Comparison of ENCODE assay signal across 10 cellular contexts in the genomic region with DNA sequence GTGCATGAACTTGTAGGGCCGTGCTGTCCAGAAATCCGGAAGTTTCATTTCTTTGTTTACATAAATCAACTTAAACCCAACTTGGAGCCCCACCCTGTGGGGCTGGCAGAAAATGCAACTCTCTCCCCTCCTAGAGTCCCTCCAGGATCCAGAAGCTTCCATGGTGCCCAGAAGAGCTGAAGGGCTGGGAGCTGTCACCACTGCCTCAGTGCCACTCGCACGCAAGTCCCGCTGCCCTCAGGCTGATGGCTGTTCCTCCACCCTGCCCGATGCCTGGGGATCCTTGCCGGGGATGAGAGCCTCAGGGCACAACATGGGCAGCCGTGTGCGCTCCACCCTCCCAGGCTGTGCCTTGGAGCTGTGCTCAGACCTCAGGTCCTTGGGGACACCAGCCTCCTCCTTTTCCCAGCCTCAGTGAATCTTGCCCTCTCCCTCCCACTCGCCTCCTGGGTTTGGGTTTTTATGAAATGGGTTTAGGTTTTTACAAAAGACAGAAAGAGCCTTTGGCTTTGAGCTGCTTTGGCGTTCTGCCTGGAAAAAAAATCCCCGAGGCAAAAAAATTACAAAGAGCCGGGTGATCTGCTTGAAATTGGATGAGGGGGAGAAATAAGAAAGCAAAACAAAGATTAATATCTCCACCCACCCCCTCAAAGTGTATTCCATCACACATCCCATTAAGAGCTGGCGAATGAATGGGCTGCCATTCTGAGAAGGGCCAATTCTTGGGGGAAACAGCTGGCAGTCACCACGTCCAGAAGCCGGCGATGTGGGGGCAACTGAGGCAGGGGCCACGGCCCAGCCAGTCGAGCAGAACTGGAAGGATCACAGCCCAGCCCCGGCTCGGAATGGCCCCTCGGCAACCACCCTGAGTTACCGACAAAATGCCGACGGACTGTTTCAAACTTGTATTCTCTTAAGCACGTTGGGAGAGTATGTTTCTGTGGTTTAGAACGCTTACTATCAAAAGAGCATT.
A peak's percentile ranks its signal among the peaks of the same experiment; 100 is the strongest.
DNase-seq lines count a peak whose midpoint lies in the region; ATAC-seq and TF ChIP-seq lines count a peak whose summit lies in the region.
"Had no signal": no experiment of that assay in that cellular context is flagged by ENCODE, and none has a peak within 500 bp of the region (broad histone marks: within the 10 kb centered on the region; RNA-seq: fewer than 3 reads in every experiment).

No MANE protein-coding gene starts in this region.

- no peak for TF ChIP-seq RAD21 in SK-N-SH (IDR thresholded peaks at IDR 0.05; ENCODE audit: low read length)

- H3K9me2 ChIP-seq in SK-N-SH: no peaks in the 10 kb centered on the region

- 33% methylated on average over 21 of the region's 27 CpGs for WGBS in SK-N-SH (ENCODE audit: low lambda C conversion rate)

- POLR2A ChIA-PET in SK-N-SH (lab: Yijun Ruan, JAX) (no interaction called here), HEK293T (lab: Yijun Ruan, JAX) (no interaction called here)

- H3F3A ChIP-seq in SK-N-SH (replicated peaks; ENCODE audit: insufficient read depth): no peaks in the 10 kb centered on the region

- H3K9ac ChIP-seq in SK-N-SH: no peak overlapping the region

- H2AFZ ChIP-seq in SK-N-SH (ENCODE audit: low read depth): no peak overlapping the region

- DNase-seq in EL (peak; percentile 80), SK-N-SH (no peak), foreskin fibroblast (peak; percentile 78 to 91), posterior vena cava (ENCODE audit: low spot score) (peak; percentile 86), HEK293T (ENCODE audit: extremely low spot score) (no peak)
- DNase-seq in activated CD4-positive, alpha-beta T cell treated with anti-CD3 and anti-CD28 coated beads, Interleukin-2, amount 50 U/mL, for 4 hours: no peak
- DNase-seq in effector memory CD4-positive, alpha-beta T cell: no peak
- DNase-seq: activated CD4-positive, alpha-beta memory T cell treated with anti-CD3 and anti-CD28 coated beads for 36 hours; DMS53 had no signal

- TF ChIP-seq CTCF in SK-N-SH (IDR thresholded peaks at IDR 0.05): no peak
- peak; percentile 57 for TF ChIP-seq CTCF in foreskin fibroblast (IDR thresholded peaks at IDR 0.05; ENCODE audit: low read depth, low read length)

- 0 out of 2 replicates have a peak overlapping the region, but pooled peaks have one; percentile 24 for H3K4me2 ChIP-seq in SK-N-SH

- no peak for ATAC-seq in GM21447 (IDR thresholded peaks at IDR 0.05; ENCODE audit: unreplicated experiment)

- TF ChIP-seq EP300 in SK-N-SH (IDR thresholded peaks at IDR 0.05; ENCODE audit: borderline replicate concordance in 1 of 2, low read depth in 1 of 2, low read length in 1 of 2): no peak

- H3K27ac ChIP-seq in SK-N-SH (ENCODE audit: low read depth in 2 of 2, low read length in 1 of 2): no peak overlapping the region
- no peak overlapping the region for H3K27ac ChIP-seq in effector memory CD4-positive, alpha-beta T cell (ENCODE audit: insufficient read depth, low read length, poor library complexity, severe bottlenecking)

- intact Hi-C loops in posterior vena cava (cut with DNase I): no loop called here

- H3K9me3 ChIP-seq in SK-N-SH: no peaks in the 10 kb centered on the region
- no peaks in the 10 kb centered on the region for H3K9me3 ChIP-seq in effector memory CD4-positive, alpha-beta T cell (ENCODE audit: control insufficient read depth, low read length)

- no peaks in the 10 kb centered on the region for H3K36me3 ChIP-seq in SK-N-SH (replicated peaks in 1 of 2; ENCODE audit: control insufficient read depth in 1 of 2, insufficient read depth in 2 of 2, low read length in 1 of 2)
- H3K36me3 ChIP-seq in effector memory CD4-positive, alpha-beta T cell (ENCODE audit: control insufficient read depth, insufficient read depth, low read length): no peaks in the 10 kb centered on the region

- H4K20me1 ChIP-seq in SK-N-SH (ENCODE audit: insufficient read depth): no peaks in the 10 kb centered on the region

- no peaks in the 10 kb centered on the region for H3K79me2 ChIP-seq in SK-N-SH (ENCODE audit: insufficient read depth)

- H3K4me3 ChIP-seq in SK-N-SH (ENCODE audit: low read depth in 2 of 2, low read length in 1 of 2) (no peak overlapping the region), foreskin fibroblast (ENCODE audit: low read depth in 1 of 2, low read length in 2 of 2) (peak overlapping the region; percentile 10 to 44)
- no peak overlapping the region for H3K4me3 ChIP-seq in effector memory CD4-positive, alpha-beta T cell (ENCODE audit: insufficient read depth, low read depth, low read length, poor library complexity, severe bottlenecking)

- CTCF ChIA-PET in SK-N-SH (lab: Yijun Ruan, JAX) (interaction anchor here (0.6 kb wide), 1 partner anchor 133 kb away, joined by 4 read pairs; no protein-coding TSS in a partner anchor), HEK293T (lab: Yijun Ruan, JAX) (interaction anchor here (0.7 kb wide), 2 partner anchors 13 to 388 kb away, joined by 3 read pairs; no protein-coding TSS in a partner anchor)

- H3K4me1 ChIP-seq in SK-N-SH (ENCODE audit: control insufficient read depth in 1 of 2, insufficient read depth in 2 of 2, low read depth in 1 of 2, low read length in 1 of 2): peaks cover 0 to 13% of the 10 kb centered on the region in 2 experiments; a peak in 1 of 4 replicates
- H3K4me1 ChIP-seq in effector memory CD4-positive, alpha-beta T cell (ENCODE audit: control insufficient read depth, insufficient read depth, low read length, poor library complexity, severe bottlenecking): no peaks in the 10 kb centered on the region

- no peaks in the 10 kb centered on the region for H3K27me3 ChIP-seq in SK-N-SH (ENCODE audit: insufficient read depth)
- H3K27me3 ChIP-seq in effector memory CD4-positive, alpha-beta T cell (replicated peaks; ENCODE audit: control insufficient read depth, insufficient read depth, low read length, poor library complexity, severe bottlenecking): no peaks in the 10 kb centered on the region

TF ChIP-seq in SK-N-SH, 30 proteins besides CTCF, POLR2A, EP300 and RAD21 (continues in another document):
- TF ChIP-seq GABPA (IDR thresholded peaks at IDR 0.05; ENCODE audit: low read depth) (no peak), TAF1 (IDR thresholded peaks at IDR 0.05; ENCODE audit: borderline replicate concordance, low read depth, low read length) (no peak), EZH2phosphoT487 (IDR thresholded peaks at IDR 0.05; ENCODE audit: borderline replicate concordance, low read depth) (no peak), SMC3 (IDR thresholded peaks at IDR 0.05; ENCODE audit: low read depth, low read length) (no peak)
- TF ChIP-seq, protein P1, sequence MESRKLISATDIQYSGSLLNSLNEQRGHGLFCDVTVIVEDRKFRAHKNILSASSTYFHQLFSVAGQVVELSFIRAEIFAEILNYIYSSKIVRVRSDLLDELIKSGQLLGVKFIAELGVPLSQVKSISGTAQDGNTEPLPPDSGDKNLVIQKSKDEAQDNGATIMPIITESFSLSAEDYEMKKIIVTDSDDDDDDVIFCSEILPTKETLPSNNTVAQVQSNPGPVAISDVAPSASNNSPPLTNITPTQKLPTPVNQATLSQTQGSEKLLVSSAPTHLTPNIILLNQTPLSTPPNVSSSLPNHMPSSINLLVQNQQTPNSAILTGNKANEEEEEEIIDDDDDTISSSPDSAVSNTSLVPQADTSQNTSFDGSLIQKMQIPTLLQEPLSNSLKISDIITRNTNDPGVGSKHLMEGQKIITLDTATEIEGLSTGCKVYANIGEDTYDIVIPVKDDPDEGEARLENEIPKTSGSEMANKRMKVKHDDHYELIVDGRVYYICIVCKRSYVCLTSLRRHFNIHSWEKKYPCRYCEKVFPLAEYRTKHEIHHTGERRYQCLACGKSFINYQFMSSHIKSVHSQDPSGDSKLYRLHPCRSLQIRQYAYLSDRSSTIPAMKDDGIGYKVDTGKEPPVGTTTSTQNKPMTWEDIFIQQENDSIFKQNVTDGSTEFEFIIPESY (IDR thresholded peaks at IDR 0.05; ENCODE audit: borderline replicate concordance, low read depth): no peak
- TF ChIP-seq, protein P2, sequence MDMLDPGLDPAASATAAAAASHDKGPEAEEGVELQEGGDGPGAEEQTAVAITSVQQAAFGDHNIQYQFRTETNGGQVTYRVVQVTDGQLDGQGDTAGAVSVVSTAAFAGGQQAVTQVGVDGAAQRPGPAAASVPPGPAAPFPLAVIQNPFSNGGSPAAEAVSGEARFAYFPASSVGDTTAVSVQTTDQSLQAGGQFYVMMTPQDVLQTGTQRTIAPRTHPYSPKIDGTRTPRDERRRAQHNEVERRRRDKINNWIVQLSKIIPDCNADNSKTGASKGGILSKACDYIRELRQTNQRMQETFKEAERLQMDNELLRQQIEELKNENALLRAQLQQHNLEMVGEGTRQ (IDR thresholded peaks at IDR 0.05; ENCODE audit: borderline replicate concordance, low read depth, low read length): no peak

TF ChIP-seq in HEK293T, 16 proteins besides CTCF, POLR2A, EP300 and RAD21:
- TF ChIP-seq FOXK2 (IDR thresholded peaks at IDR 0.05): no peak
- TF ChIP-seq, protein P3, sequence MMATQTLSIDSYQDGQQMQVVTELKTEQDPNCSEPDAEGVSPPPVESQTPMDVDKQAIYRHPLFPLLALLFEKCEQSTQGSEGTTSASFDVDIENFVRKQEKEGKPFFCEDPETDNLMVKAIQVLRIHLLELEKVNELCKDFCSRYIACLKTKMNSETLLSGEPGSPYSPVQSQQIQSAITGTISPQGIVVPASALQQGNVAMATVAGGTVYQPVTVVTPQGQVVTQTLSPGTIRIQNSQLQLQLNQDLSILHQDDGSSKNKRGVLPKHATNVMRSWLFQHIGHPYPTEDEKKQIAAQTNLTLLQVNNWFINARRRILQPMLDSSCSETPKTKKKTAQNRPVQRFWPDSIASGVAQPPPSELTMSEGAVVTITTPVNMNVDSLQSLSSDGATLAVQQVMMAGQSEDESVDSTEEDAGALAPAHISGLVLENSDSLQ (IDR thresholded peaks at IDR 0.05): no peak
- no peak for TF ChIP-seq L3MBTL2 (conservative IDR thresholded peaks at IDR 0.05)
- no peak for TF ChIP-seq FOXM1 (IDR thresholded peaks at IDR 0.05; ENCODE audit: borderline replicate concordance)
- TF ChIP-seq SUZ12 (IDR thresholded peaks at IDR 0.05): no peak
- TF ChIP-seq NFRKB (IDR thresholded peaks at IDR 0.05): no peak
- no peak for TF ChIP-seq TARDBP (IDR thresholded peaks at IDR 0.05)
- TF ChIP-seq ARNT (IDR thresholded peaks at IDR 0.05): no peak
- no peak for TF ChIP-seq CTBP1 (IDR thresholded peaks at IDR 0.05; ENCODE audit: borderline replicate concordance)
- TF ChIP-seq SP1 (IDR thresholded peaks at IDR 0.05): no peak
- TF ChIP-seq HDGF (IDR thresholded peaks at IDR 0.05; ENCODE audit: borderline replicate concordance): no peak
- no peak for TF ChIP-seq ELF4 (IDR thresholded peaks at IDR 0.05)
- TF ChIP-seq ZNF384 (IDR thresholded peaks at IDR 0.05): no peak
- TF ChIP-seq BHLHE40 (IDR thresholded peaks at IDR 0.05; ENCODE audit: borderline replicate concordance): no peak
- no peak for TF ChIP-seq FOXA1 (IDR thresholded peaks at IDR 0.05)
- no peak for TF ChIP-seq LEF1 (IDR thresholded peaks at IDR 0.05; ENCODE audit: borderline replicate concordance)

Comparison
In these comparisons a context has a peak if more than half of its experiments do, and no peak if none do; other contexts are left out.
1. DNase-seq: peak in EL (single experiment), foreskin fibroblast (2 of 2) and posterior vena cava (single experiment); none in SK-N-SH (single experiment), activated CD4-positive, alpha-beta T cell treated with anti-CD3 and anti-CD28 coated beads, Interleukin-2, amount 50 U/mL, for 4 hours (0 of 2), HEK293T (single experiment) and effector memory CD4-positive, alpha-beta T cell (0 of 3).
2. H3K4me3 ChIP-seq: peak in foreskin fibroblast (2 of 2); none in SK-N-SH (0 of 2) and effector memory CD4-positive, alpha-beta T cell (single experiment).